In the genomic region with DNA sequence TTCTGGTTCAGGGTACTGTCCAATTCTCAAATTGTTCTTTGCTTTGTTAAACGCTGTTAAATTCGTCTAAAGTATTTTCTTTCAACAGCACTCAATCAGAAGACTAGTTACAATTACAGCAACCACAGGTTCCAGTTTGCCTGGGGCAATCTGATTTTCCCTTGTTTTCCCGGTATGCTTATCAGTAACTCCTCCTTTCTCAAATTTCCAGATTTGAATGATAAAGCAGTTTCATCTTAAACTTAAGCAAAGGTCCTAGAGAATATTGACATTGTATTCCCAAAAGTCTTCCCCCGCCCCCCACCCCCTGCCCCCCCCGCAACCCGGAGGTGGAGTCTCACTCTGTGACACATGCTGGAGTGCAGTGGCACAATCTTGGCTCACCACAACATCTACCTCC, we compare ENCODE assay signal across 28 cellular contexts. TPM values are rescaled to one million over a fixed set of nuclear protein-coding genes. Genes with fewer than 3 reads are reported as not detected.
DNase-seq lines count a peak whose midpoint lies in the region; ATAC-seq, FAIRE-seq and TF ChIP-seq lines count a peak whose summit lies in the region.
"Had no signal": no experiment of that assay in that cellular context is flagged by ENCODE, and none has a peak within 500 bp of the region (broad histone marks: within the 10 kb centered on the region; RNA-seq: fewer than 3 reads in every experiment).

No MANE protein-coding gene starts in this region.

- dilution Hi-C loops in keratinocyte (cut with MboI; ENCODE audit: extremely low pct_ligation_motif_present, low sequenced_read_pairs), result no loop called here

- H3K27me3 Mint-ChIP-seq in GM23338 (ENCODE audit: insufficient read depth, low read depth, poor library complexity), result no peaks in the 10 kb centered on the region
- H3K27me3 Mint-ChIP-seq: activated CD8-positive, alpha-beta memory T cell treated with anti-CD3 and anti-CD28 coated beads, Interleukin-2, amount 10 ng/mL, durations not matched to agents 7 days and 5 days; naive thymus-derived CD8-positive, alpha-beta T cell; stimulated activated naive B cell treated with anti-CD40 and anti-IgM and Interleukin-4, amounts not matched to agents 10 μg/mL and 1 μg/mL and 100 μg/mL, for 72 hours had no signal

- H3K79me2 ChIP-seq in GM23338 (replicated peaks; ENCODE audit: insufficient read depth), result no peaks in the 10 kb centered on the region
- H3K79me2 ChIP-seq in keratinocyte (ENCODE audit: control insufficient read depth, insufficient read depth, low read length), result no peaks in the 10 kb centered on the region

- no peak overlapping the region for H2AFZ ChIP-seq in GM23338
- H2AFZ ChIP-seq in keratinocyte (ENCODE audit: control insufficient read depth, low read length), result no peak overlapping the region

- no peak overlapping the region for H3K4me2 ChIP-seq in GM23338
- no peak overlapping the region for H3K4me2 ChIP-seq in keratinocyte (ENCODE audit: control insufficient read depth, extremely low read depth, insufficient read depth, low read depth, low read length)
- H3K4me2 ChIP-seq: KMS-11 had no signal

- H3K36me3 ChIP-seq in GM23338 (ENCODE audit: insufficient read depth) (no peaks in the 10 kb centered on the region; the same call in 1 of the 2 replicates), keratinocyte (ENCODE audit: control insufficient read depth in 2 of 2, extremely low read depth in 1 of 2, insufficient read depth in 2 of 2, low read length in 2 of 2) (no peaks in the 10 kb centered on the region)

- no peaks in the 10 kb centered on the region for H3K9me1 ChIP-seq in keratinocyte (ENCODE audit: control insufficient read depth, extremely low read depth, insufficient read depth, low read length)

- peaks cover 10% of the 10 kb centered on the region; the same call in 2 of the 3 replicates for H3K4me1 Mint-ChIP-seq in GM23338
- H3K4me1 Mint-ChIP-seq: activated CD8-positive, alpha-beta memory T cell treated with anti-CD3 and anti-CD28 coated beads, Interleukin-2, amount 10 ng/mL, durations not matched to agents 7 days and 5 days; CD14-positive monocyte; naive thymus-derived CD8-positive, alpha-beta T cell; stimulated activated naive B cell treated with anti-CD40 and anti-IgM and Interleukin-4, amounts not matched to agents 10 μg/mL and 1 μg/mL and 100 μg/mL, for 72 hours had no signal

- FAIRE-seq in keratinocyte (lab: Jason Lieb, UNC), result peak; percentile 5
- FAIRE-seq: endothelial cell of umbilical vein, HTR-8/SVneo had no signal

- H3K27ac ChIP-seq in GM23338 (ENCODE audit: low read depth) (peak overlapping the region; percentile 89), keratinocyte (ENCODE audit: control insufficient read depth, insufficient read depth, low read length) (no peak overlapping the region)
- H3K27ac ChIP-seq: KMS-11, psoas muscle had no signal

- H3K36me3 Mint-ChIP-seq in GM23338 (ENCODE audit: low read depth), result no peaks in the 10 kb centered on the region
- H3K36me3 Mint-ChIP-seq: activated CD8-positive, alpha-beta memory T cell treated with anti-CD3 and anti-CD28 coated beads, Interleukin-2, amount 10 ng/mL, durations not matched to agents 7 days and 5 days; CD14-positive monocyte; naive thymus-derived CD8-positive, alpha-beta T cell; stimulated activated naive B cell treated with anti-CD40 and anti-IgM and Interleukin-4, amounts not matched to agents 10 μg/mL and 1 μg/mL and 100 μg/mL, for 72 hours had no signal

- no peak overlapping the region for H3K4me3 ChIP-seq in GM23338
- no peak overlapping the region for H3K4me3 ChIP-seq in keratinocyte (ENCODE audit: control insufficient read depth in 2 of 3, extremely low read depth in 1 of 3, insufficient read depth in 2 of 3, low read depth in 1 of 3, low read length in 3 of 3)
- H3K4me3 ChIP-seq: psoas muscle had no signal

- H3F3A ChIP-seq in GM23338 (replicated peaks; ENCODE audit: low read depth), result no peaks in the 10 kb centered on the region

- ATAC-seq in GM23338 (no peak), left colon (no peak), HG02642 (IDR thresholded peaks at IDR 0.05; ENCODE audit: poor library complexity, unreplicated experiment) (no peak)
- ATAC-seq: activated CD8-positive, alpha-beta memory T cell treated with anti-CD3 and anti-CD28 coated beads, Interleukin-2, amount 10 ng/mL, durations not matched to agents 7 days and 5 days; left ventricle myocardium superior; naive thymus-derived CD8-positive, alpha-beta T cell; Panc1; psoas muscle; stimulated activated naive B cell treated with anti-CD40 and anti-IgM and Interleukin-4, amounts not matched to agents 10 μg/mL and 1 μg/mL and 100 μg/mL, for 72 hours had no signal

- peaks cover 12% of the 10 kb centered on the region for H3K4me1 ChIP-seq in GM23338 (ENCODE audit: insufficient read depth)
- H3K4me1 ChIP-seq in keratinocyte (ENCODE audit: control insufficient read depth, extremely low read depth, insufficient read depth, low read length), result no peaks in the 10 kb centered on the region

- H3K9me3 ChIP-seq in keratinocyte (ENCODE audit: control insufficient read depth, low read depth, low read length), result no peaks in the 10 kb centered on the region
- H3K9me3 ChIP-seq: psoas muscle had no signal

- intact Hi-C loops in left colon (cut with DNase I, micrococcal nuclease), result no loop called here

- H3K27me3 ChIP-seq in GM23338 (ENCODE audit: insufficient read depth), result no peaks in the 10 kb centered on the region
- no peaks in the 10 kb centered on the region for H3K27me3 ChIP-seq in keratinocyte (ENCODE audit: control insufficient read depth, extremely low read depth, insufficient read depth, low read length)

- no peak for DNase-seq in GM23338 (ENCODE audit: low spot score)
- DNase-seq in NCI-H1436 (lab: John Stamatoyannopoulos, UW), result peak; percentile 13
- DNase-seq in NCI-H69 (lab: John Stamatoyannopoulos, UW), result peak; percentile 52
- DNase-seq in keratinocyte (ENCODE audit: low read depth, low spot score), result no peak
- no peak for DNase-seq in left colon
- no peak for DNase-seq in NCI-H1694 (lab: John Stamatoyannopoulos, UW)
- DNase-seq: activated CD4-positive, CD25-positive, alpha-beta regulatory T cell; activated CD8-positive, alpha-beta memory T cell treated with anti-CD3 and anti-CD28 coated beads, Interleukin-2, amount 10 ng/mL, durations not matched to agents 7 days and 5 days; activated T-cell treated with anti-CD3 and anti-CD28 coated beads, Interleukin-2, amount 50 U/mL, for 48 hours; Calu3; H9; left ventricle myocardium superior; naive thymus-derived CD8-positive, alpha-beta T cell; NCI-H1694 treated with DMSO at 0.1 percent for 48 hours; NK-92 treated with Interleukin-12 subunit alpha and Interleukin-12 subunit beta, amount 100 ng/mL, for 24 hours; nucleus accumbens; psoas muscle; stimulated activated naive B cell treated with anti-CD40 and anti-IgM and Interleukin-4, amounts not matched to agents 10 μg/mL and 1 μg/mL and 100 μg/mL, for 72 hours had no signal

- no peaks in the 10 kb centered on the region for H3K9me2 ChIP-seq in GM23338 (ENCODE audit: insufficient read depth)

- H4K20me1 ChIP-seq in GM23338 (replicated peaks; ENCODE audit: insufficient read depth) (no peaks in the 10 kb centered on the region), keratinocyte (ENCODE audit: control insufficient read depth, extremely low read depth, insufficient read depth, low read length) (no peaks in the 10 kb centered on the region)

- no peak overlapping the region for H3K4me3 Mint-ChIP-seq in GM23338
- H3K4me3 Mint-ChIP-seq: activated CD8-positive, alpha-beta memory T cell treated with anti-CD3 and anti-CD28 coated beads, Interleukin-2, amount 10 ng/mL, durations not matched to agents 7 days and 5 days; CD14-positive monocyte; H9; naive thymus-derived CD8-positive, alpha-beta T cell; stimulated activated naive B cell treated with anti-CD40 and anti-IgM and Interleukin-4, amounts not matched to agents 10 μg/mL and 1 μg/mL and 100 μg/mL, for 72 hours had no signal

- H3K9me3 Mint-ChIP-seq in GM23338, result no peaks in the 10 kb centered on the region
- H3K9me3 Mint-ChIP-seq: H9; naive thymus-derived CD8-positive, alpha-beta T cell; stimulated activated naive B cell treated with anti-CD40 and anti-IgM and Interleukin-4, amounts not matched to agents 10 μg/mL and 1 μg/mL and 100 μg/mL, for 72 hours had no signal

- no peak overlapping the region for H3K9ac ChIP-seq in keratinocyte (ENCODE audit: control insufficient read depth, extremely low read depth, insufficient read depth, low read length)
- H3K9ac ChIP-seq: KMS-11 had no signal

- TF ChIP-seq CTCF in GM23338 (conservative IDR thresholded peaks at IDR 0.05; ENCODE audit: low read depth in 2 of 2), result no peak
- TF ChIP-seq CTCF in keratinocyte (optimal IDR thresholded peaks at IDR 0.05 in 1 of 3, IDR thresholded peaks at IDR 0.05 in 1 of 3, conservative IDR thresholded peaks at IDR 0.05 in 1 of 3; ENCODE audit: extremely low read depth in 1 of 3, insufficient read depth in 2 of 3, low read length in 3 of 3), result no peak

- no peak overlapping the region for H3K27ac Mint-ChIP-seq in GM23338
- H3K27ac Mint-ChIP-seq: activated CD8-positive, alpha-beta memory T cell treated with anti-CD3 and anti-CD28 coated beads, Interleukin-2, amount 10 ng/mL, durations not matched to agents 7 days and 5 days; CD14-positive monocyte; naive thymus-derived CD8-positive, alpha-beta T cell; stimulated activated naive B cell treated with anti-CD40 and anti-IgM and Interleukin-4, amounts not matched to agents 10 μg/mL and 1 μg/mL and 100 μg/mL, for 72 hours had no signal

RNA-seq across cellular contexts. Expression of a gene that starts 10.5 kb away (rescaled TPM):
- 171 and 215 TPM in 2 replicates for total RNA-seq in GM23338 (2014; rRNA removed; shearing (Covaris generic))
- polyA plus RNA-seq in GM23338 (2016; fragmentation: Nextera tagmentation; extraction: Ambion mirVana) (66.6 and 73.9 TPM in 2 replicates), keratinocyte (24.1 to 37.4 TPM (median 31.0 TPM) in 3 replicates)
- 10.6 TPM for polyA plus RNA-seq in keratinocyte (2011; ENCODE audit: low read depth)
- 19.8 and 32.7 TPM in 2 replicates for polyA plus RNA-seq in keratinocyte (2011; cell fraction: cytosol; rRNA removed)
- 33.8 and 35.6 TPM in 2 replicates for polyA plus RNA-seq in keratinocyte (2011; cell fraction: nucleus; rRNA removed)
- 7.7 and 15.3 TPM in 2 replicates for polyA plus RNA-seq in keratinocyte (2012; ENCODE audit: low replicate concordance)
- polyA minus RNA-seq in keratinocyte, result 20.6 to 55.6 TPM (median 25.3 TPM) in 3 replicates
- polyA minus RNA-seq in keratinocyte (2011; cell fraction: cytosol; rRNA and poly(A)+ RNA removed), result 19.0 TPM
- polyA minus RNA-seq in keratinocyte (2011; cell fraction: nucleus; rRNA and poly(A)+ RNA removed), result 13.9 and 29.7 TPM in 2 replicates
- 10 to 100 TPM; 20.0 to 21.8 TPM for total RNA-seq in left colon

RNA-seq across cellular contexts. Expression of a gene that starts 18.7 kb away (rescaled TPM):
- not detected in 2 replicates for total RNA-seq in GM23338 (2014; rRNA removed; shearing (Covaris generic))
- not detected in 2 replicates for polyA plus RNA-seq in GM23338 (2016; fragmentation: Nextera tagmentation; extraction: Ambion mirVana)
- polyA plus RNA-seq in keratinocyte, result not detected in 3 replicates
- polyA plus RNA-seq in keratinocyte (2011; ENCODE audit: low read depth), result not detected
- not detected in 2 replicates for polyA plus RNA-seq in keratinocyte (2011; cell fraction: cytosol; rRNA removed)
- polyA plus RNA-seq in keratinocyte (2011; cell fraction: nucleus; rRNA removed), result not detected in 2 replicates
- not detected in 2 replicates for polyA plus RNA-seq in keratinocyte (2012; ENCODE audit: low replicate concordance)
- polyA minus RNA-seq in keratinocyte, result not detected in 3 replicates
- not detected for polyA minus RNA-seq in keratinocyte (2011; cell fraction: cytosol; rRNA and poly(A)+ RNA removed)
- polyA minus RNA-seq in keratinocyte (2011; cell fraction: nucleus; rRNA and poly(A)+ RNA removed), result not detected in 2 replicates
- not detected for total RNA-seq in left colon
- total RNA-seq: activated CD8-positive, alpha-beta memory T cell treated with anti-CD3 and anti-CD28 coated beads, Interleukin-2, amount 10 ng/mL, durations not matched to agents 7 days and 5 days; Calu3; chondrocyte; endothelial cell of umbilical vein; glomerular endothelial cell; H9; left ventricle myocardium superior; naive thymus-derived CD8-positive, alpha-beta T cell; NCI-H460; psoas muscle; ureter had no signal
- polyA plus RNA-seq: endothelial cell of umbilical vein; naive thymus-derived CD8-positive, alpha-beta T cell had no signal

Comparison
In these comparisons a context has a peak if more than half of its experiments do, and no peak if none do; other contexts are left out.
1. DNase-seq: peak in NCI-H1436 (single experiment) and NCI-H69 (single experiment); none in GM23338 (single experiment), keratinocyte (single experiment), left colon (0 of 2) and NCI-H1694 (single experiment).